23 cellular contexts compared by ENCODE assay signal in the genomic region with DNA sequence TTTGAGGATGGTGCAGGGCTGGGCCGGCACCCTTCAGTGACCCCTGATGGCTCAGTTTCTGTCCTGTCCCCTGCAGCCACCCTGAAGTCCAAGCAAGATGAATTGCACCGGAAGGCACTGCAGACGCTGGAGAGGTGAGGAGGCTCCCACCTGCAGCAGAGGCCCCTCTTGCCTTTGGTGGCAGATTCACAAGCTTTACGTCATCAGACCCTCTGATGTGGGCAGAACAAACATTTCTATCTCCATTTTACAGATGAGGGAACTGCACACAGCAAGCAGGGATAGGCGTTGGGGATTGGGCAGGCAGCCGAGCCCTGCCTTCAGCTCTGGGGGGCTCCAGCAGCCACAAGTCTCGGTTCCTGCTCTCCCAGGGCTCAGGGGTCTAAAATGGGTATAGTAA.
"Had no signal": no experiment of that assay in that cellular context is flagged by ENCODE, and none has a peak within 500 bp of the region (broad histone marks: within the 10 kb centered on the region; RNA-seq: fewer than 3 reads in every experiment).

No MANE protein-coding gene starts in this region.

- H3K4me3 Mint-ChIP-seq: dendritic cell treated with granulocyte-macrophage colony-stimulating factor and Interleukin-4, amounts not matched to agents 40 ng/mL and 50 ng/mL, for 4 days; effector memory CD8-positive, alpha-beta T cell; memory B cell; natural killer cell treated with Interleukin-12 subunit alpha and Interleukin-12 subunit beta and Interleukin-15 and Interleukin-18, amount 100 ng/mL, for 72 hours; stimulated activated naive CD8-positive, alpha-beta T cell treated with anti-CD3 and anti-CD28 coated beads, Interleukin-15, Interleukin-2, amounts not matched to agents 100 ng/mL and 50 ng/mL, for 24 hours had no signal

- H3K36me3 Mint-ChIP-seq: natural killer cell treated with Interleukin-12 subunit alpha and Interleukin-12 subunit beta and Interleukin-15 and Interleukin-18, amount 100 ng/mL, for 72 hours had no signal

- H3K27me3 ChIP-seq: ascending aorta, breast epithelium, foreskin keratinocyte, right atrium auricular region had no signal

- H3K27me3 Mint-ChIP-seq: dendritic cell treated with granulocyte-macrophage colony-stimulating factor and Interleukin-4, amounts not matched to agents 40 ng/mL and 50 ng/mL, for 4 days; effector memory CD8-positive, alpha-beta T cell; memory B cell; natural killer cell treated with Interleukin-12 subunit alpha and Interleukin-12 subunit beta and Interleukin-15 and Interleukin-18, amount 100 ng/mL, for 72 hours; stimulated activated naive CD8-positive, alpha-beta T cell treated with anti-CD3 and anti-CD28 coated beads, Interleukin-15, Interleukin-2, amounts not matched to agents 100 ng/mL and 50 ng/mL, for 24 hours had no signal

- H3K9me3 Mint-ChIP-seq: dendritic cell treated with granulocyte-macrophage colony-stimulating factor and Interleukin-4, amounts not matched to agents 40 ng/mL and 50 ng/mL, for 4 days; effector memory CD8-positive, alpha-beta T cell; memory B cell; natural killer cell treated with Interleukin-12 subunit alpha and Interleukin-12 subunit beta and Interleukin-15 and Interleukin-18, amount 100 ng/mL, for 72 hours; stimulated activated naive CD8-positive, alpha-beta T cell treated with anti-CD3 and anti-CD28 coated beads, Interleukin-15, Interleukin-2, amounts not matched to agents 100 ng/mL and 50 ng/mL, for 24 hours had no signal

- H3K4me1 Mint-ChIP-seq: memory B cell had no signal

- H3K27ac Mint-ChIP-seq: dendritic cell treated with granulocyte-macrophage colony-stimulating factor and Interleukin-4, amounts not matched to agents 40 ng/mL and 50 ng/mL, for 4 days; memory B cell; natural killer cell treated with Interleukin-12 subunit alpha and Interleukin-12 subunit beta and Interleukin-15 and Interleukin-18, amount 100 ng/mL, for 72 hours; stimulated activated naive CD8-positive, alpha-beta T cell treated with anti-CD3 and anti-CD28 coated beads, Interleukin-15, Interleukin-2, amounts not matched to agents 100 ng/mL and 50 ng/mL, for 24 hours had no signal

- H3K27ac ChIP-seq: ascending aorta, foreskin keratinocyte, right atrium auricular region, thoracic aorta had no signal

- ATAC-seq: effector memory CD8-positive, alpha-beta T cell; foreskin keratinocyte; left ventricle myocardium superior; mucosa of descending colon; natural killer cell treated with Interleukin-12 subunit alpha and Interleukin-12 subunit beta and Interleukin-15 and Interleukin-18, amount 100 ng/mL, for 72 hours had no signal

- H3K4me3 ChIP-seq: ascending aorta, breast epithelium, mucosa of descending colon, right atrium auricular region, thoracic aorta had no signal

- DNase-seq: activated CD4-positive, alpha-beta T cell treated with anti-CD3 and anti-CD28 coated beads for 4 hours; activated CD8-positive, alpha-beta memory T cell treated with anti-CD3 and anti-CD28 coated beads for 24 hours; activated gamma-delta T cell treated with Interleukin-2 at 50 U/mL for 16 hours; activated T-cell treated with anti-CD3 and anti-CD28 coated beads, Interleukin-2, amount 50 U/mL, for 48 hours; cerebellar nuclear complex; effector memory CD8-positive, alpha-beta T cell; foreskin keratinocyte; glutamatergic neuron; hypothalamus; left ventricle myocardium superior; mucosa of descending colon; small intestine; stimulated activated CD4-positive, alpha-beta T cell treated with anti-CD3 and anti-CD28 coated beads, Interleukin-4, amount 100 ng/mL, for 4 hours; stimulated activated CD8-positive, alpha-beta memory T cell treated with anti-CD3 and anti-CD28 coated beads, Interleukin-4, amount 100 ng/mL, for 48 hours; T-helper 2 cell had no signal

- H3K9me3 ChIP-seq: ascending aorta, breast epithelium, mucosa of descending colon, right atrium auricular region, thoracic aorta had no signal
